1 cellular context compared by ENCODE assay signal in genomic region chr1:28240024-28240423, GRCh38.
TF ChIP-seq lines count a peak whose summit lies in the region.

No MANE protein-coding gene starts in this region.

TF ChIP-seq in GM12878, 131 proteins besides CTCF, POLR2A, EP300 and RAD21:
- no peak for TF ChIP-seq JUND (IDR thresholded peaks at IDR 0.05; ENCODE audit: low read depth, low read length)
- TF ChIP-seq, protein P1, sequence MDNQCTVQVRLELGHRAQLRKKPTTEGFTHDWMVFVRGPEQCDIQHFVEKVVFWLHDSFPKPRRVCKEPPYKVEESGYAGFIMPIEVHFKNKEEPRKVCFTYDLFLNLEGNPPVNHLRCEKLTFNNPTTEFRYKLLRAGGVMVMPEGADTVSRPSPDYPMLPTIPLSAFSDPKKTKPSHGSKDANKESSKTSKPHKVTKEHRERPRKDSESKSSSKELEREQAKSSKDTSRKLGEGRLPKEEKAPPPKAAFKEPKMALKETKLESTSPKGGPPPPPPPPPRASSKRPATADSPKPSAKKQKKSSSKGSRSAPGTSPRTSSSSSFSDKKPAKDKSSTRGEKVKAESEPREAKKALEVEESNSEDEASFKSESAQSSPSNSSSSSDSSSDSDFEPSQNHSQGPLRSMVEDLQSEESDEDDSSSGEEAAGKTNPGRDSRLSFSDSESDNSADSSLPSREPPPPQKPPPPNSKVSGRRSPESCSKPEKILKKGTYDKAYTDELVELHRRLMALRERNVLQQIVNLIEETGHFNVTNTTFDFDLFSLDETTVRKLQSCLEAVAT (IDR thresholded peaks at IDR 0.05), result no peak
- no peak for TF ChIP-seq ZZZ3 (IDR thresholded peaks at IDR 0.05; ENCODE audit: control insufficient read depth, insufficient read length, low read depth)
- no peak for TF ChIP-seq RELB (IDR thresholded peaks at IDR 0.05; ENCODE audit: low read depth)
- TF ChIP-seq, protein P2, sequence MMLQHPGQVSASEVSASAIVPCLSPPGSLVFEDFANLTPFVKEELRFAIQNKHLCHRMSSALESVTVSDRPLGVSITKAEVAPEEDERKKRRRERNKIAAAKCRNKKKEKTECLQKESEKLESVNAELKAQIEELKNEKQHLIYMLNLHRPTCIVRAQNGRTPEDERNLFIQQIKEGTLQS (IDR thresholded peaks at IDR 0.05; ENCODE audit: borderline replicate concordance, extremely low read depth, low read depth, low read length), result no peak
